In the genomic region with DNA sequence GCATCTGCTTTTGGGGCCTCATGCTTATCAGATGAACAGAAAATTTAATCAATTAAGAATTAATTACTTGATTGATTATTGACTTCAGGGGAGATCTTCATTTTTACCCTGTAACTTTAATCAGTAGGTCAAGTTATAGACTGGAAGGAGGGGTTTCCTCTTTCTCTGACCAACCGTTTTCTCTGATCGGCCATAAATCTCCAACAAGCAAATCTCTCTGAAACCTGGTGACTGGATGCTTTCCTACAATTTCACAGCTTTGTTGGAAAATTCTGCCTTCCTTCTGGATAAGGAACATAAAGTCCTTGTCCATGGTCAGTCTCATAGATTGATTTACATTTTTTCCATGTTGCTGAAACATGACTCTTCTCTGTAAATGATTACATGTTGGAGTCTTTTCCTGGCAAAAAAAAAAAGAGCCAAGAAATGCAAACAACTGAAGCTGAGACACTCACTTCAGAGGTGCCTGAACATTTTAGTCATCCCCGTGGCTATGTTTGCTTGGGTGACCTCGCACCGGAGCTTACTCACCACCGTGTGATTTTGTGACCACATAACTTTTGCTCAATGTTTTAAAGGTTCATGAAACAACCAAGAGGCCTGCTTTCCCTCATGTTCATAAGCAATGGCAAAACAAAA, we compare ENCODE assay signal across 8 cellular contexts. TPM values are rescaled to one million over a fixed set of nuclear protein-coding genes. Genes with fewer than 3 reads are reported as not detected.
DNase-seq lines count a peak whose midpoint lies in the region; ATAC-seq and TF ChIP-seq lines count a peak whose summit lies in the region.

No MANE protein-coding gene starts in this region.

- peaks cover 13% of the 10 kb centered on the region for H3K9me3 Mint-ChIP-seq in GM23338

- no peak overlapping the region for H3K4me3 Mint-ChIP-seq in GM23338

- intact Hi-C loops in PC-9 (cut with micrococcal nuclease; ENCODE audit: unreplicated experiment) = no loop called here

- H3F3A ChIP-seq in PC-9 (ENCODE audit: insufficient read depth, low read depth) = 0 out of 2 replicates have a peak, but pooled peaks cover 6% of the 10 kb centered on the region
- no peaks in the 10 kb centered on the region for H3F3A ChIP-seq in GM23338 (replicated peaks; ENCODE audit: low read depth)

- H3K4me3 ChIP-seq in PC-9 (no peak overlapping the region), choroid plexus epithelial cell (ENCODE audit: low read depth, low read length) (no peak overlapping the region), GM23338 (no peak overlapping the region), H7 (ENCODE audit: insufficient read depth, low read depth, low read length) (no peak overlapping the region), right atrium auricular region (no peak overlapping the region)

- H3K4me2 ChIP-seq in PC-9 (peak overlapping the region; percentile 24; the same call in 1 of the 2 replicates), GM23338 (no peak overlapping the region)

- no peaks in the 10 kb centered on the region for H3K27me3 ChIP-seq in PC-9 (ENCODE audit: insufficient read depth, low read depth)
- H3K27me3 ChIP-seq in GM23338 (ENCODE audit: insufficient read depth) = no peaks in the 10 kb centered on the region
- H3K27me3 ChIP-seq in H7 (ENCODE audit: control insufficient read depth, insufficient read depth, low read length) = no peaks in the 10 kb centered on the region
- H3K27me3 ChIP-seq in right atrium auricular region = no peaks in the 10 kb centered on the region

- H3K36me3 Mint-ChIP-seq in GM23338 (ENCODE audit: low read depth) = peaks cover 8% of the 10 kb centered on the region; the same call in 2 of the 3 replicates

- H3K9me3 ChIP-seq in PC-9 (ENCODE audit: insufficient read depth, low read depth) = no peaks in the 10 kb centered on the region
- no peaks in the 10 kb centered on the region for H3K9me3 ChIP-seq in right atrium auricular region

- BruUV-seq in PC-9 (replicated peaks; lab: Mats Ljungman, UMichigan) = no TSS peak

- POLR2A ChIA-PET in PC-9 (lab: Charles Lee; ENCODE audit: unreplicated experiment) = interaction anchor here (0.7 kb wide), 1 partner anchor 10 kb away, joined by 6 read pairs; no protein-coding TSS in a partner anchor

- no peak overlapping the region for H2AFZ ChIP-seq in PC-9
- no peak overlapping the region for H2AFZ ChIP-seq in GM23338

- H3K4me1 ChIP-seq in PC-9 (replicated peaks; ENCODE audit: insufficient read depth) = peaks cover 9% of the 10 kb centered on the region
- no peaks in the 10 kb centered on the region for H3K4me1 ChIP-seq in GM23338 (ENCODE audit: insufficient read depth)
- no peaks in the 10 kb centered on the region for H3K4me1 ChIP-seq in right atrium auricular region

- CTCF ChIA-PET in PC-9 (lab: Charles Lee) = interaction anchor here (0.7 kb wide), 1 partner anchor 10 kb away, joined by 3 read pairs; no protein-coding TSS in a partner anchor

- H3K36me3 ChIP-seq in PC-9 (ENCODE audit: low read depth) = no peaks in the 10 kb centered on the region
- no peaks in the 10 kb centered on the region for H3K36me3 ChIP-seq in GM23338 (ENCODE audit: insufficient read depth)
- H3K36me3 ChIP-seq in H7 (replicated peaks; ENCODE audit: control insufficient read depth, insufficient read depth, low read length) = no peaks in the 10 kb centered on the region
- H3K36me3 ChIP-seq in right atrium auricular region = no peaks in the 10 kb centered on the region

- no peaks in the 10 kb centered on the region for H4K20me1 ChIP-seq in PC-9 (ENCODE audit: insufficient read depth)
- no peaks in the 10 kb centered on the region for H4K20me1 ChIP-seq in GM23338 (replicated peaks; ENCODE audit: insufficient read depth)

- TF ChIP-seq CTCF in PC-9 (conservative IDR thresholded peaks at IDR 0.05) (no peak), choroid plexus epithelial cell (conservative IDR thresholded peaks at IDR 0.05; ENCODE audit: low read depth, low read length) (no peak), GM23338 (conservative IDR thresholded peaks at IDR 0.05; ENCODE audit: low read depth in 2 of 2) (no peak), right atrium auricular region (IDR thresholded peaks at IDR 0.05) (no peak)

- H3K79me2 ChIP-seq in PC-9 (ENCODE audit: low read depth) (no peaks in the 10 kb centered on the region), GM23338 (replicated peaks; ENCODE audit: insufficient read depth) (no peaks in the 10 kb centered on the region)

- H3K9me2 ChIP-seq in PC-9 (ENCODE audit: insufficient read depth) (no peaks in the 10 kb centered on the region), GM23338 (ENCODE audit: insufficient read depth) (no peaks in the 10 kb centered on the region)

- no peak for ATAC-seq in GM23338

- H3K27ac Mint-ChIP-seq in GM23338 = no peak overlapping the region

- H3K27ac ChIP-seq in PC-9 = 0 out of 2 replicates have a peak overlapping the region, but pooled peaks have one; percentile 34
- H3K27ac ChIP-seq in GM23338 (ENCODE audit: low read depth) = no peak overlapping the region
- no peak overlapping the region for H3K27ac ChIP-seq in right atrium auricular region

- H3K27me3 Mint-ChIP-seq in GM23338 (ENCODE audit: insufficient read depth, low read depth, poor library complexity) = peaks cover 2% of the 10 kb centered on the region

- DNase-seq in EL = peak; percentile 77
- peak; percentile 96 for DNase-seq in HCEC 1CT
- DNase-seq in PC-9 = peak; percentile 56 to 88
- DNase-seq in choroid plexus epithelial cell (ENCODE audit: low read depth) = peak; percentile 99
- DNase-seq in stimulated activated CD4-positive, alpha-beta T cell treated with anti-CD3 and anti-CD28 coated beads, Interleukin-4, amount 100 ng/mL, for 1 hour = peak; percentile 61
- DNase-seq in GM23338 (ENCODE audit: low spot score) = no peak
- no peak for DNase-seq in H7
- DNase-seq in right atrium auricular region (ENCODE audit: low spot score) = no peak

- no peaks in the 10 kb centered on the region for H3K4me1 Mint-ChIP-seq in GM23338

TF ChIP-seq in GM23338, 12 proteins besides CTCF, POLR2A, EP300 and RAD21 (continues in another document):
- TF ChIP-seq JUNB (IDR thresholded peaks at IDR 0.05; ENCODE audit: unreplicated experiment) (no peak), CREB1 (CRISPR knock-in tag; IDR thresholded peaks at IDR 0.05; ENCODE audit: low read depth) (no peak), ZNF331 (CRISPR knock-in tag; IDR thresholded peaks at IDR 0.05; ENCODE audit: low read depth) (no peak)
- TF ChIP-seq, protein P1, sequence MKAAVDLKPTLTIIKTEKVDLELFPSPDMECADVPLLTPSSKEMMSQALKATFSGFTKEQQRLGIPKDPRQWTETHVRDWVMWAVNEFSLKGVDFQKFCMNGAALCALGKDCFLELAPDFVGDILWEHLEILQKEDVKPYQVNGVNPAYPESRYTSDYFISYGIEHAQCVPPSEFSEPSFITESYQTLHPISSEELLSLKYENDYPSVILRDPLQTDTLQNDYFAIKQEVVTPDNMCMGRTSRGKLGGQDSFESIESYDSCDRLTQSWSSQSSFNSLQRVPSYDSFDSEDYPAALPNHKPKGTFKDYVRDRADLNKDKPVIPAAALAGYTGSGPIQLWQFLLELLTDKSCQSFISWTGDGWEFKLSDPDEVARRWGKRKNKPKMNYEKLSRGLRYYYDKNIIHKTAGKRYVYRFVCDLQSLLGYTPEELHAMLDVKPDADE (IDR thresholded peaks at IDR 0.05) = no peak
- TF ChIP-seq, protein P2, sequence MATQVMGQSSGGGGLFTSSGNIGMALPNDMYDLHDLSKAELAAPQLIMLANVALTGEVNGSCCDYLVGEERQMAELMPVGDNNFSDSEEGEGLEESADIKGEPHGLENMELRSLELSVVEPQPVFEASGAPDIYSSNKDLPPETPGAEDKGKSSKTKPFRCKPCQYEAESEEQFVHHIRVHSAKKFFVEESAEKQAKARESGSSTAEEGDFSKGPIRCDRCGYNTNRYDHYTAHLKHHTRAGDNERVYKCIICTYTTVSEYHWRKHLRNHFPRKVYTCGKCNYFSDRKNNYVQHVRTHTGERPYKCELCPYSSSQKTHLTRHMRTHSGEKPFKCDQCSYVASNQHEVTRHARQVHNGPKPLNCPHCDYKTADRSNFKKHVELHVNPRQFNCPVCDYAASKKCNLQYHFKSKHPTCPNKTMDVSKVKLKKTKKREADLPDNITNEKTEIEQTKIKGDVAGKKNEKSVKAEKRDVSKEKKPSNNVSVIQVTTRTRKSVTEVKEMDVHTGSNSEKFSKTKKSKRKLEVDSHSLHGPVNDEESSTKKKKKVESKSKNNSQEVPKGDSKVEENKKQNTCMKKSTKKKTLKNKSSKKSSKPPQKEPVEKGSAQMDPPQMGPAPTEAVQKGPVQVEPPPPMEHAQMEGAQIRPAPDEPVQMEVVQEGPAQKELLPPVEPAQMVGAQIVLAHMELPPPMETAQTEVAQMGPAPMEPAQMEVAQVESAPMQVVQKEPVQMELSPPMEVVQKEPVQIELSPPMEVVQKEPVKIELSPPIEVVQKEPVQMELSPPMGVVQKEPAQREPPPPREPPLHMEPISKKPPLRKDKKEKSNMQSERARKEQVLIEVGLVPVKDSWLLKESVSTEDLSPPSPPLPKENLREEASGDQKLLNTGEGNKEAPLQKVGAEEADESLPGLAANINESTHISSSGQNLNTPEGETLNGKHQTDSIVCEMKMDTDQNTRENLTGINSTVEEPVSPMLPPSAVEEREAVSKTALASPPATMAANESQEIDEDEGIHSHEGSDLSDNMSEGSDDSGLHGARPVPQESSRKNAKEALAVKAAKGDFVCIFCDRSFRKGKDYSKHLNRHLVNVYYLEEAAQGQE (IDR thresholded peaks at IDR 0.05; ENCODE audit: unreplicated experiment) = no peak

RNA-seq across cellular contexts. Expression of a gene that starts 31.0 kb away (rescaled TPM):
- total RNA-seq in PC-9 (2021) (not detected in 2 replicates), right atrium auricular region (1 to 10 TPM in 1 of 2 donors, under 1 TPM in 1; 0.15 to 1.1 TPM)
- 0.97 and 1.3 TPM in 2 replicates for total RNA-seq in GM23338 (2014; rRNA removed; shearing (Covaris generic))
- 1.9 and 4.1 TPM in 2 replicates for polyA plus RNA-seq in GM23338 (2016; fragmentation: Nextera tagmentation; extraction: Ambion mirVana)
- 1.1 and 4.8 TPM in 2 replicates for total RNA-seq in H7 (2014; rRNA removed; shearing (Covaris generic))

Comparison
In these comparisons a context has a peak if more than half of its experiments do, and no peak if none do; other contexts are left out.
1. DNase-seq: peak in EL (single experiment), HCEC 1CT (single experiment), PC-9 (2 of 2), choroid plexus epithelial cell (single experiment) and stimulated activated CD4-positive, alpha-beta T cell treated with anti-CD3 and anti-CD28 coated beads, Interleukin-4, amount 100 ng/mL, for 1 hour (single experiment); none in GM23338 (single experiment), H7 (single experiment) and right atrium auricular region (single experiment).